1 cellular context compared by ENCODE assay signal in the genomic region with DNA sequence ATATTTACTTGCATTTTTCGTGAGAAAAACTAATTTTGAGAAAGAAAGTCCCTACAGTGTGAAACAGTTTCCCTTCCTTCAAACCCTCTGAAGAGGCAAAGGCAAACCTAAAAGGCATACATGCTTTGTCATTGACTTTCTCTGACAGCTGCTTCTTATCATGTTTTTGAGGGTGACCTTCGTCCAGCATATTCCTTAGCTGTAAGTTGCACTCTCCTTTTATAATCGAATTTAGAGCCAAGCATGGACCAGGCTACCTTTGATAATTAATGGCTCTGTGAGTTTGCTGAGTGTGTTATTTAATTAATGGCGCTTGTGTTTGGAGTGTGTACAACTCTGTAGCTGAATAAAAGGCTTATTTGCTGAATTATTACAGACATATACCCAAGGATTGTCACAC.
TF ChIP-seq lines count a peak whose summit lies in the region.

No MANE protein-coding gene starts in this region.

TF ChIP-seq in SK-N-SH treated with all-trans-retinoic acid at 6 μM for 48 hours, 23 proteins besides CTCF, POLR2A, EP300 and RAD21 (continued from another document):
- TF ChIP-seq POU6F1 (CRISPR knock-in tag; IDR thresholded peaks at IDR 0.05; ENCODE audit: borderline replicate concordance, low read depth), result no peak
